ENCODE assay signal across 8 cellular contexts in the genomic region with DNA sequence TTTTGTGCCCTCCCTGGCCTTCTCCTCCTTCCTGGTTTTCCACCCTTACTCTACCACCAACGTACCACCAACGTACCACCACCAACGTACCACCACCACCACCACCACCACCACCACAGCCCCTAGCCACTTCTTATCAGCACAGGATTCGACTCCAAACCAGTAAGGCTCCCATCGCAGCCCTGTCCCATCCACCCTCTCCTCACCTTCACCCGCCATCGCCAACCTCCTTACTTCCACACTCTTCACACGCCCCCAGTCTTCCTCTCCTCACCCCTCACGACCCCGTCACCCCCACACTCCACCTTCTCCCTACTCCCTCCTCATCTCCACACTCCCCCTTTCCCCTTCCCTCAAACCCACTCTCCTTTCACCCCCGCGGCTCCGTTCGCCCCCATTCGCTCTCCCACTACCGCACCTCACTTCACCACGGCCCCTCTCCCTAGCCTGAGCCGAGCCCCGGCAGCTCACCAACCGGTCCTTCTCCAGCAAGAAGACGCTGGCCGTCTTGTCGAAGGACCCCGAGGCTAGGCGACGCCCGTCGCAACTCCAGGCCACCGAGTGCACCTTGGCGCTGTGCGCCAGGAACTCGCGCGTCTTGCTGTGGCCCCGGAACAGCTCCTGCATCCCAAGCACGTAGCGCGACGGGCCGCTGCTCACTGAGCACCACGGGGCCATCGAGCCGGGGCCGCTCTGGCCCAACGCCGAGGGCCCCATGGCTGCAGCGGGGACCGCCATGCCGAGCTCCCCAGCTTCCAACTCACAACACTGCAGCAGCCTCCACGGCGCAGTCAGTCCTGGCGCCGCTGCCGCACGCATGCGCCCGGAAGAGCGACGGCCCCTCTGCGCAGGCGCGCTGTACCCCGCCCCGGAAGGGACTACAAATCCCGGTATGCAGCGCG. TPM values are rescaled to one million over a fixed set of nuclear protein-coding genes. Genes with fewer than 3 reads are reported as not detected.
DNase-seq lines count a peak whose midpoint lies in the region; ATAC-seq and TF ChIP-seq lines count a peak whose summit lies in the region.
"Not testable (repeated sequence)": the region's sequence is repeated elsewhere in the genome, so short reads cannot be mapped to it uniquely, and the experiment has no call there.

A gene with protein sequence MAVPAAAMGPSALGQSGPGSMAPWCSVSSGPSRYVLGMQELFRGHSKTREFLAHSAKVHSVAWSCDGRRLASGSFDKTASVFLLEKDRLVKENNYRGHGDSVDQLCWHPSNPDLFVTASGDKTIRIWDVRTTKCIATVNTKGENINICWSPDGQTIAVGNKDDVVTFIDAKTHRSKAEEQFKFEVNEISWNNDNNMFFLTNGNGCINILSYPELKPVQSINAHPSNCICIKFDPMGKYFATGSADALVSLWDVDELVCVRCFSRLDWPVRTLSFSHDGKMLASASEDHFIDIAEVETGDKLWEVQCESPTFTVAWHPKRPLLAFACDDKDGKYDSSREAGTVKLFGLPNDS (minus strand): TSS at position 845 of the 902 bp plus-strand sequence. CDS start 107 bp downstream, at position 738.

- H3K9me3 Mint-ChIP-seq in activated CD8-positive, alpha-beta memory T cell treated with anti-CD3 and anti-CD28 coated beads, Interleukin-2, amount 10 ng/mL, durations not matched to agents 7 days and 5 days (ENCODE audit: low read depth), result not testable (repeated sequence)

- not testable (repeated sequence) for H3K27ac ChIP-seq in duodenal mucosa (ENCODE audit: low read depth, low read length); upper lobe of right lung

- H3K36me3 ChIP-seq in duodenal mucosa (ENCODE audit: control insufficient read depth in 1 of 2, insufficient read depth in 2 of 2, low read length in 2 of 2); skeletal muscle satellite cell (ENCODE audit: insufficient read depth, low read length); upper lobe of right lung: not testable (repeated sequence)

- not testable (repeated sequence) for H3K27me3 Mint-ChIP-seq in activated CD8-positive, alpha-beta memory T cell treated with anti-CD3 and anti-CD28 coated beads, Interleukin-2, amount 10 ng/mL, durations not matched to agents 7 days and 5 days

- H3K4me3 ChIP-seq in duodenal mucosa (ENCODE audit: low read depth in 1 of 2, low read length in 2 of 2) (peak within 1 kb of the TSS; percentile 43 to 72), skeletal muscle satellite cell (ENCODE audit: low read length) (peak within 1 kb of the TSS; percentile 81), upper lobe of right lung (peak within 1 kb of the TSS; percentile 75)

- peak within 1 kb of the TSS; percentile 75 for H3K4me3 Mint-ChIP-seq in activated CD8-positive, alpha-beta memory T cell treated with anti-CD3 and anti-CD28 coated beads, Interleukin-2, amount 10 ng/mL, durations not matched to agents 7 days and 5 days

- not testable (repeated sequence) for TF ChIP-seq CTCF in upper lobe of right lung (IDR thresholded peaks at IDR 0.05)

- H3K27ac Mint-ChIP-seq in activated CD8-positive, alpha-beta memory T cell treated with anti-CD3 and anti-CD28 coated beads, Interleukin-2, amount 10 ng/mL, durations not matched to agents 7 days and 5 days, result peak within 1 kb of the TSS; percentile 64

- not testable (repeated sequence) for H3K4me1 ChIP-seq in duodenal mucosa (ENCODE audit: control insufficient read depth in 1 of 2, insufficient read depth in 2 of 2, low read length in 2 of 2); skeletal muscle satellite cell (ENCODE audit: control insufficient read depth, insufficient read depth, low read length); upper lobe of right lung

- H3K36me3 Mint-ChIP-seq in activated CD8-positive, alpha-beta memory T cell treated with anti-CD3 and anti-CD28 coated beads, Interleukin-2, amount 10 ng/mL, durations not matched to agents 7 days and 5 days, result not testable (repeated sequence)

- H3K27me3 ChIP-seq in duodenal mucosa (ENCODE audit: control insufficient read depth in 1 of 2, insufficient read depth in 2 of 2, low read length in 2 of 2); skeletal muscle satellite cell (ENCODE audit: control insufficient read depth, insufficient read depth, low read length); upper lobe of right lung: not testable (repeated sequence)

- peak within 1 kb of the TSS; percentile 72 for H3K4me2 ChIP-seq in skeletal muscle satellite cell (ENCODE audit: low read length)

- H3K4me1 Mint-ChIP-seq in activated CD8-positive, alpha-beta memory T cell treated with anti-CD3 and anti-CD28 coated beads, Interleukin-2, amount 10 ng/mL, durations not matched to agents 7 days and 5 days, result not testable (repeated sequence)

- CTCF ChIA-PET in activated CD8-positive, alpha-beta memory T cell treated with anti-CD3 and anti-CD28 coated beads, Interleukin-2, amount 10 ng/mL, durations not matched to agents 7 days and 5 days (lab: Charles Lee), result not testable (repeated sequence)

- ATAC-seq in GM18517 (IDR thresholded peaks at IDR 0.05; ENCODE audit: unreplicated experiment) (peak; percentile 99), HG02763 (IDR thresholded peaks at IDR 0.05; ENCODE audit: unreplicated experiment) (peak; percentile 99), upper lobe of right lung (peak; percentile 100)
- ATAC-seq in activated CD8-positive, alpha-beta memory T cell treated with anti-CD3 and anti-CD28 coated beads, Interleukin-2, amount 10 ng/mL, durations not matched to agents 7 days and 5 days, result peak; percentile 100

- DNase-seq in NAMALWA (ENCODE audit: low spot score) (peak; percentile 83), kidney tubule cell (ENCODE audit: low spot score) (peak; percentile 82), upper lobe of right lung (peak; percentile 89)
- DNase-seq in activated CD8-positive, alpha-beta memory T cell treated with anti-CD3 and anti-CD28 coated beads, Interleukin-2, amount 10 ng/mL, durations not matched to agents 7 days and 5 days, result peak; percentile 79

- H3K9ac ChIP-seq in duodenal mucosa (ENCODE audit: low read depth in 1 of 2, low read length in 2 of 2) (peak within 1 kb of the TSS in 1 of 2 donors; percentile 32), skeletal muscle satellite cell (ENCODE audit: low read depth, low read length) (peak within 1 kb of the TSS; percentile 75)

- intact Hi-C loops in upper lobe of right lung (cut with DNase I), result not testable (repeated sequence)

- H3K9me3 ChIP-seq in duodenal mucosa (ENCODE audit: control insufficient read depth in 1 of 2, low read length in 2 of 2); skeletal muscle satellite cell (replicated peaks; ENCODE audit: low read length); upper lobe of right lung: not testable (repeated sequence)

RNA-seq across cellular contexts. Expression of the gene that starts here (rescaled TPM):
- 10 to 100 TPM; 61.0 to 69.4 TPM for total RNA-seq in activated CD8-positive, alpha-beta memory T cell treated with anti-CD3 and anti-CD28 coated beads, Interleukin-2, amount 10 ng/mL, durations not matched to agents 7 days and 5 days
- 48.9 and 62.9 TPM in 2 replicates for total RNA-seq in skeletal muscle satellite cell (2012; rRNA removed)
- total RNA-seq in upper lobe of right lung, result 22.8 TPM
